In the genomic region with DNA sequence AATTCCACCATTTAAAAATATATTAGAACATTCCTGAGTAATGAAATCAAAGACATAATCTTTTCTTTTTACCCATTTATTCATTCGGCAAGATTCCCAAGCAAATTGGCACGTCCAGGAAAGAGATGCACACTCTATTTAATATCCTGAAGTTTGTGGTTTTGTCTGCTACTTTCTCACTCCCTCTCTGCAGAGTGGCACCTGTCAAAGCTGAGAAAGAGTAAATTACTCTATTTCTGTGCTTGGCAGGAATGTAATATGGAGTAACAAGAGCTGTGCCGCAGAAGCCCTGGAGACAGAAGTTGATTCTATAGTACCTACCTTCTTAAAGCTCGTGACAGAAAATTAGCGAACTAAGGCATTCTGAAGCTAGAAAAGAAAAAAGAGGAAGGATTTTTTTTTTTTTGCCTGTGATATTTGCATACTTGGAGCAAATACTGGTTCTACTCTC, we compare ENCODE assay signal across 7 cellular contexts. TPM values are rescaled to one million over a fixed set of nuclear protein-coding genes. Genes with fewer than 3 reads are reported as not detected.
A peak's percentile ranks its signal among the peaks of the same experiment; 100 is the strongest.
DNase-seq lines count a peak whose midpoint lies in the region; ATAC-seq and TF ChIP-seq lines count a peak whose summit lies in the region.

No MANE protein-coding gene starts in this region.

- no peak for TF ChIP-seq EP300 in suprapubic skin (IDR thresholded peaks at IDR 0.05)

- H3K36me3 Mint-ChIP-seq in activated CD4-positive, alpha-beta memory T cell treated with anti-CD3 and anti-CD28 coated beads, Interleukin-2, amount 10 ng/mL, durations not matched to agents 7 days and 5 days (ENCODE audit: low read depth), result peaks cover 4% of the 10 kb centered on the region
- H3K36me3 Mint-ChIP-seq in naive thymus-derived CD8-positive, alpha-beta T cell, result no peaks in the 10 kb centered on the region

- DNase-seq in UCSD-AML1 (lab: John Stamatoyannopoulos, UW; ENCODE audit: unreplicated experiment) (peak; percentile 11), suprapubic skin (ENCODE audit: low spot score in 2 of 2) (no peak), C1 segment of cervical spinal cord (lab: John Stamatoyannopoulos, UW) (no peak)
- DNase-seq in activated CD4-positive, alpha-beta memory T cell treated with anti-CD3 and anti-CD28 coated beads, Interleukin-2, amount 10 ng/mL, durations not matched to agents 7 days and 5 days, result no peak
- DNase-seq in naive thymus-derived CD8-positive, alpha-beta T cell, result no peak

- WGBS in suprapubic skin, result 40% methylated on average over 5 of the region's 5 CpGs

- no peak overlapping the region for H3K4me3 Mint-ChIP-seq in activated CD4-positive, alpha-beta memory T cell treated with anti-CD3 and anti-CD28 coated beads, Interleukin-2, amount 10 ng/mL, durations not matched to agents 7 days and 5 days
- peak overlapping the region in 2 of 10 donors; percentile 28 to 77 for H3K4me3 Mint-ChIP-seq in naive thymus-derived CD8-positive, alpha-beta T cell

- H3K9me3 Mint-ChIP-seq in activated CD4-positive, alpha-beta memory T cell treated with anti-CD3 and anti-CD28 coated beads, Interleukin-2, amount 10 ng/mL, durations not matched to agents 7 days and 5 days, result no peaks in the 10 kb centered on the region
- no peaks in the 10 kb centered on the region for H3K9me3 Mint-ChIP-seq in naive thymus-derived CD8-positive, alpha-beta T cell

- H3K36me3 ChIP-seq in suprapubic skin, result peaks cover 6% of the 10 kb centered on the region

- no peaks in the 10 kb centered on the region for H3K27me3 ChIP-seq in suprapubic skin

- ATAC-seq in GM19397 (IDR thresholded peaks at IDR 0.05; ENCODE audit: unreplicated experiment) (peak; percentile 64), HG03196 (IDR thresholded peaks at IDR 0.05; ENCODE audit: unreplicated experiment) (peak; percentile 70)
- ATAC-seq in naive thymus-derived CD8-positive, alpha-beta T cell, result no peak

- no peak for TF ChIP-seq CTCF in suprapubic skin (IDR thresholded peaks at IDR 0.05)

- H3K27ac Mint-ChIP-seq in activated CD4-positive, alpha-beta memory T cell treated with anti-CD3 and anti-CD28 coated beads, Interleukin-2, amount 10 ng/mL, durations not matched to agents 7 days and 5 days, result no peak overlapping the region
- H3K27ac Mint-ChIP-seq in naive thymus-derived CD8-positive, alpha-beta T cell, result peak overlapping the region in 1 of 10 donors; percentile 11

- POLR2A ChIA-PET in activated CD4-positive, alpha-beta memory T cell treated with anti-CD3 and anti-CD28 coated beads, Interleukin-2, amount 10 ng/mL, durations not matched to agents 7 days and 5 days (lab: Charles Lee), result no interaction called here
- POLR2A ChIA-PET in naive thymus-derived CD8-positive, alpha-beta T cell (lab: Charles Lee), result no interaction called here

- H3K4me1 ChIP-seq in suprapubic skin, result peaks cover 23% of the 10 kb centered on the region

- H3K9me3 ChIP-seq in suprapubic skin, result no peaks in the 10 kb centered on the region

- TF ChIP-seq POLR2A in suprapubic skin (IDR thresholded peaks at IDR 0.05), result no peak

- H3K27me3 Mint-ChIP-seq in activated CD4-positive, alpha-beta memory T cell treated with anti-CD3 and anti-CD28 coated beads, Interleukin-2, amount 10 ng/mL, durations not matched to agents 7 days and 5 days, result no peaks in the 10 kb centered on the region
- H3K27me3 Mint-ChIP-seq in naive thymus-derived CD8-positive, alpha-beta T cell, result no peaks in the 10 kb centered on the region

- H3K4me3 ChIP-seq in suprapubic skin, result peak overlapping the region; percentile 20

- CTCF ChIA-PET in activated CD4-positive, alpha-beta memory T cell treated with anti-CD3 and anti-CD28 coated beads, Interleukin-2, amount 10 ng/mL, durations not matched to agents 7 days and 5 days (lab: Charles Lee), result interaction anchor here (2.1 kb wide), 1 partner anchor 22 kb away, joined by 5 read pairs; no protein-coding TSS in a partner anchor

- no peak overlapping the region for H3K27ac ChIP-seq in suprapubic skin

- H3K4me1 Mint-ChIP-seq in activated CD4-positive, alpha-beta memory T cell treated with anti-CD3 and anti-CD28 coated beads, Interleukin-2, amount 10 ng/mL, durations not matched to agents 7 days and 5 days, result peaks cover 13% of the 10 kb centered on the region
- H3K4me1 Mint-ChIP-seq in naive thymus-derived CD8-positive, alpha-beta T cell, result peaks cover 5 to 15% (median 7%) of the 10 kb centered on the region in 4 donors

RNA-seq across cellular contexts. Expression of a gene that starts 5.5 kb away (rescaled TPM):
- 10 to 100 TPM in 2 of 4 donors, 1 to 10 TPM in 2; 8.2 to 19.6 (median 11.4) TPM for total RNA-seq in suprapubic skin
- total RNA-seq in activated CD4-positive, alpha-beta memory T cell treated with anti-CD3 and anti-CD28 coated beads, Interleukin-2, amount 10 ng/mL, durations not matched to agents 7 days and 5 days, result 10 to 100 TPM in 1 of 2 experiments, 1 to 10 TPM in 1; 9.9 to 13.8 TPM
- total RNA-seq in naive thymus-derived CD8-positive, alpha-beta T cell, result 1 to 10 TPM; 6.6 to 7.1 TPM
- 1 to 10 TPM; 2.1 to 4.3 (median 2.6) TPM for polyA plus RNA-seq in naive thymus-derived CD8-positive, alpha-beta T cell

RNA-seq across cellular contexts. Expression of a gene that starts 5.6 kb away (rescaled TPM):
- total RNA-seq in suprapubic skin, result 10 to 100 TPM; 12.6 to 29.5 (median 23.0) TPM
- 10 to 100 TPM; 19.2 to 19.4 TPM for total RNA-seq in activated CD4-positive, alpha-beta memory T cell treated with anti-CD3 and anti-CD28 coated beads, Interleukin-2, amount 10 ng/mL, durations not matched to agents 7 days and 5 days
- 10 to 100 TPM; 20.3 to 22.0 TPM for total RNA-seq in naive thymus-derived CD8-positive, alpha-beta T cell
- 10 to 100 TPM; 19.4 to 35.8 (median 30.4) TPM for polyA plus RNA-seq in naive thymus-derived CD8-positive, alpha-beta T cell

Comparison
In these comparisons a context has a peak if more than half of its experiments do, and no peak if none do; other contexts are left out.
1. ATAC-seq: peak in GM19397 (single experiment) and HG03196 (single experiment); none in naive thymus-derived CD8-positive, alpha-beta T cell (0 of 2).